Comparison of ENCODE assay signal across 19 cellular contexts in genomic region chr1:175269151-175269550, GRCh38.
A peak's percentile ranks its signal among the peaks of the same experiment; 100 is the strongest.
DNase-seq lines count a peak whose midpoint lies in the region; ATAC-seq, FAIRE-seq and TF ChIP-seq lines count a peak whose summit lies in the region.
"Had no signal": no experiment of that assay in that cellular context is flagged by ENCODE, and none has a peak within 500 bp of the region (broad histone marks: within the 10 kb centered on the region; RNA-seq: fewer than 3 reads in every experiment).

No MANE protein-coding gene starts in this region.

- H3K4me3 ChIP-seq in bronchial epithelial cell (ENCODE audit: low read depth, low read length) (no peak overlapping the region), lower lobe of right lung (no peak overlapping the region), transverse colon (no peak overlapping the region)
- H3K4me3 ChIP-seq: thyroid gland had no signal

- TF ChIP-seq EP300 in transverse colon (IDR thresholded peaks at IDR 0.05; ENCODE audit: low read depth), result no peak

- H3K36me3 ChIP-seq in bronchial epithelial cell (ENCODE audit: control insufficient read depth, insufficient read depth, low read length) (no peaks in the 10 kb centered on the region), lower lobe of right lung (no peaks in the 10 kb centered on the region), transverse colon (no peaks in the 10 kb centered on the region)
- H3K36me3 ChIP-seq: thyroid gland had no signal

- in situ Hi-C loops in transverse colon (cut with MboI; ENCODE audit: low pct_ligation_motif_present in 1 of 4, low pct_unique_long_range_greater_than_20kb in 1 of 4, low sequenced_read_pairs in 3 of 4), result no loop called here

- H3K9me3 ChIP-seq in lower lobe of right lung, result no peaks in the 10 kb centered on the region
- no peaks in the 10 kb centered on the region for H3K9me3 ChIP-seq in transverse colon
- H3K9me3 ChIP-seq: thyroid gland had no signal

- FAIRE-seq in bronchial epithelial cell (lab: Jason Lieb, UNC), result no peak
- FAIRE-seq: GM18507 had no signal

- 65% methylated on average over 1 of the region's 1 CpG; no CpG with 5 or more reads in 1 of the 2 donors for whole genome bisulfite sequencing in transverse colon (ENCODE audit: low coverage in 1 of 2), 2 donors

- peak overlapping the region; percentile 57 for H3K27ac ChIP-seq in lower lobe of right lung
- H3K27ac ChIP-seq in transverse colon, result peak overlapping the region; percentile 28 to 53 (median 49)
- H3K27ac ChIP-seq: 22Rv1 had no signal

- TF ChIP-seq POLR2A in transverse colon (IDR thresholded peaks at IDR 0.05), result no peak

- no peaks in the 10 kb centered on the region for H3K27me3 ChIP-seq in bronchial epithelial cell (ENCODE audit: control insufficient read depth, insufficient read depth, low read length)
- H3K27me3 ChIP-seq in lower lobe of right lung (ENCODE audit: low read depth), result no peaks in the 10 kb centered on the region
- no peaks in the 10 kb centered on the region for H3K27me3 ChIP-seq in transverse colon
- H3K27me3 ChIP-seq: thyroid gland had no signal

- DNase-seq in SIG-M5 treated with dmso at 0.1 percent for 504 hours (lab: John Stamatoyannopoulos, UW; ENCODE audit: unreplicated experiment) (peak; percentile 33), SIG-M5 (lab: John Stamatoyannopoulos, UW) (no peak), bronchial epithelial cell (ENCODE audit: low read depth) (peak; percentile 81), lower lobe of right lung (no peak), transverse colon (no peak)
- DNase-seq: activated CD4-positive, CD25-positive, alpha-beta regulatory T cell; activated CD8-positive, alpha-beta T cell treated with anti-CD3 and anti-CD28 coated beads for 36 hours; activated T-cell treated with anti-CD3 and anti-CD28 coated beads, Interleukin-2, amount 50 U/mL, for 24 hours; Karpas-422; NCI-H1092 treated with DMSO at 0.1 percent for 48 hours; NCI-H2107; NCI-H524; thyroid gland had no signal

- H3K4me1 ChIP-seq in lower lobe of right lung (peaks cover 7% of the 10 kb centered on the region), transverse colon (no peaks in the 10 kb centered on the region)

- ATAC-seq in lower lobe of right lung (no peak), HG02759 (IDR thresholded peaks at IDR 0.05; ENCODE audit: unreplicated experiment) (no peak), GM18520 (IDR thresholded peaks at IDR 0.05; ENCODE audit: unreplicated experiment) (no peak), GM18519 (IDR thresholded peaks at IDR 0.05; ENCODE audit: low FRiP score, unreplicated experiment) (no peak)
- ATAC-seq: stimulated activated memory B cell treated with anti-CD40 and anti-IgM and Interleukin-4, amounts not matched to agents 10 μg/mL and 1 μg/mL and 100 μg/mL, for 72 hours had no signal

- intact Hi-C loops in lower lobe of right lung (cut with DNase I), result no loop called here
- intact Hi-C loops in transverse colon (cut with DNase I; ENCODE audit: low total_unique reads), result no loop called here

- TF ChIP-seq CTCF in bronchial epithelial cell (IDR thresholded peaks at IDR 0.05; ENCODE audit: insufficient read depth, low read length, severe bottlenecking) (no peak), lower lobe of right lung (IDR thresholded peaks at IDR 0.05) (no peak), transverse colon (IDR thresholded peaks at IDR 0.05) (no peak)

Comparison
In these comparisons a context has a peak if more than half of its experiments do, and no peak if none do; other contexts are left out.
1. DNase-seq: peak in SIG-M5 treated with dmso at 0.1 percent for 504 hours (single experiment) and bronchial epithelial cell (single experiment); none in SIG-M5 (single experiment), lower lobe of right lung (single experiment) and transverse colon (single experiment).